Comparison of ENCODE assay signal across 26 cellular contexts in genomic region chr10:113420733-113421200, GRCh38.
"Had no signal": no experiment of that assay in that cellular context is flagged by ENCODE, and none has a peak within 500 bp of the region (broad histone marks: within the 10 kb centered on the region; RNA-seq: fewer than 3 reads in every experiment).

No MANE protein-coding gene starts in this region.

- H3K36me3 Mint-ChIP-seq: immature natural killer cell, mesothelial cell of epicardium, naive B cell had no signal

- H3K4me1 ChIP-seq: foreskin keratinocyte, gastroesophageal sphincter had no signal

- H3K36me3 ChIP-seq: esophagus squamous epithelium, gastroesophageal sphincter, heart left ventricle, left ventricle myocardium inferior, lower lobe of right lung had no signal

- H3K4me2 ChIP-seq: hepatocyte had no signal

- H3K27ac Mint-ChIP-seq: dendritic cell treated with granulocyte-macrophage colony-stimulating factor and Interleukin-4, amounts not matched to agents 40 ng/mL and 50 ng/mL, for 4 days; effector memory CD8-positive, alpha-beta T cell; endodermal cell; immature natural killer cell; mesothelial cell of epicardium; naive B cell had no signal

- H3K27me3 ChIP-seq: foreskin keratinocyte, hepatocyte had no signal

- H3K27ac ChIP-seq: epithelial cell of prostate, esophagus squamous epithelium, foreskin keratinocyte, gastroesophageal sphincter, heart left ventricle, hepatocyte, left ventricle myocardium inferior, lower lobe of right lung had no signal

- H3K79me2 ChIP-seq: hepatocyte had no signal

- DNase-seq: cortex of kidney; effector CD8-positive, alpha-beta T cell; effector memory CD8-positive, alpha-beta T cell; endodermal cell; erythroblast; esophagus squamous epithelium; foreskin keratinocyte; heart left ventricle; hypothalamus; immature natural killer cell; islet precursor cell; kidney; kidney glomerular epithelial cell; left colon; left ventricle myocardium inferior; lower lobe of right lung; mesenchymal stem cell; mucosa of descending colon; naive B cell had no signal

- H3K4me3 ChIP-seq: esophagus squamous epithelium, gastroesophageal sphincter, heart left ventricle, hepatocyte, left ventricle myocardium inferior, lower lobe of right lung, mucosa of descending colon had no signal

- H2AFZ ChIP-seq: hepatocyte had no signal

- H3K4me1 Mint-ChIP-seq: endodermal cell, immature natural killer cell, naive B cell had no signal

- ATAC-seq: effector memory CD8-positive, alpha-beta T cell; esophagus mucosa; foreskin keratinocyte; gastroesophageal sphincter; left colon; left lobe of liver; lower lobe of right lung; mucosa of descending colon had no signal

- H3K4me3 Mint-ChIP-seq: dendritic cell treated with granulocyte-macrophage colony-stimulating factor and Interleukin-4, amounts not matched to agents 40 ng/mL and 50 ng/mL, for 4 days; effector memory CD8-positive, alpha-beta T cell; endodermal cell; immature natural killer cell; mesothelial cell of epicardium had no signal
